Comparison of ENCODE assay signal across 8 cellular contexts in genomic region chr12:25960176-25960575, GRCh38. TPM values are rescaled to one million over a fixed set of nuclear protein-coding genes. Genes with fewer than 3 reads are reported as not detected.
DNase-seq lines count a peak whose midpoint lies in the region; ATAC-seq and TF ChIP-seq lines count a peak whose summit lies in the region.

No MANE protein-coding gene starts in this region.

- POLR2A ChIA-PET in RWPE1 (lab: Yijun Ruan, JAX; ENCODE audit: low non-redundant PET): interaction anchor here (0.5 kb wide), 1 partner anchor 80 kb away, joined by 3 read pairs; no protein-coding TSS in a partner anchor

- H3K27me3 Mint-ChIP-seq in chondrocyte (ENCODE audit: low read depth): no peaks in the 10 kb centered on the region

- H3K56ac ChIP-seq in mesendoderm (ENCODE audit: low read length): peak overlapping the region; percentile 91

- H3K27ac Mint-ChIP-seq in chondrocyte (ENCODE audit: unreplicated experiment): peak overlapping the region; percentile 95

- H4K8ac ChIP-seq in mesendoderm (ENCODE audit: low read depth, low read length): no peak overlapping the region

- no peaks in the 10 kb centered on the region for H3K36me3 Mint-ChIP-seq in chondrocyte (ENCODE audit: low read depth)

- H3K27ac ChIP-seq in mesendoderm (ENCODE audit: low read depth, low read length) (no peak overlapping the region), RWPE1 (no peak overlapping the region)

- no peak overlapping the region for H3K4ac ChIP-seq in mesendoderm (ENCODE audit: low read depth, low read length)

- H3K4me1 Mint-ChIP-seq in chondrocyte (ENCODE audit: low read depth): peaks cover 24% of the 10 kb centered on the region

- no peak overlapping the region for H2BK15ac ChIP-seq in mesendoderm (replicated peaks; ENCODE audit: low read depth)

- H3K27me3 ChIP-seq in mesendoderm (ENCODE audit: insufficient read depth, low read length, poor library complexity): no peaks in the 10 kb centered on the region

- no peak overlapping the region for H3K23ac ChIP-seq in mesendoderm (ENCODE audit: low read length)

- no peak overlapping the region for H2BK5ac ChIP-seq in mesendoderm (ENCODE audit: low read length)

- H2BK120ac ChIP-seq in mesendoderm (ENCODE audit: low read depth, low read length): no peak overlapping the region

- no CpG with 5 or more reads among the region's 5 CpGs for WGBS in mesendoderm (ENCODE audit: extremely low coverage, insufficient coverage, low lambda C conversion rate)

- DNase-seq in Daoy (ENCODE audit: low read depth) (peak; percentile 63), NCI-H82 (lab: John Stamatoyannopoulos, UW) (peak; percentile 76), chondrocyte (ENCODE audit: low spot score) (no peak), mesendoderm (peak; percentile 65), NCI-H187 treated with DMSO at 0.1 percent for 48 hours (lab: John Stamatoyannopoulos, UW) (no peak), DMS153 treated with DMSO at 0.1 percent for 48 hours (lab: John Stamatoyannopoulos, UW; ENCODE audit: unreplicated experiment) (no peak), RWPE1 (ENCODE audit: low spot score) (no peak), omental fat pad (ENCODE audit: low spot score) (no peak)

- no peak overlapping the region for H2AK5ac ChIP-seq in mesendoderm (ENCODE audit: low read length)

- ATAC-seq in omental fat pad (ENCODE audit: low FRiP score): no peak

- no peaks in the 10 kb centered on the region for H3K36me3 ChIP-seq in mesendoderm (ENCODE audit: control insufficient read depth, insufficient read depth, low read length)

- TF ChIP-seq CTCF in chondrocyte (IDR thresholded peaks at IDR 0.05) (peak; percentile 59), RWPE1 (conservative IDR thresholded peaks at IDR 0.05; ENCODE audit: low read depth) (no peak), omental fat pad (IDR thresholded peaks at IDR 0.05) (no peak)

- peak overlapping the region; percentile 82 for H3K4me3 ChIP-seq in mesendoderm (ENCODE audit: low read length)

- no peaks in the 10 kb centered on the region for H3K4me1 ChIP-seq in mesendoderm (ENCODE audit: control insufficient read depth, low read depth, low read length)

- peak overlapping the region; percentile 91 for H3K4me3 Mint-ChIP-seq in chondrocyte (ENCODE audit: unreplicated experiment)

- peak overlapping the region; percentile 91 for H3K9ac ChIP-seq in mesendoderm (ENCODE audit: low read length)

- H3K18ac ChIP-seq in mesendoderm (ENCODE audit: low read length): peak overlapping the region; percentile 75

- peaks cover 14% of the 10 kb centered on the region for H3K79me1 ChIP-seq in mesendoderm (ENCODE audit: low read length)

- H4K5ac ChIP-seq in mesendoderm (ENCODE audit: low read length): no peak overlapping the region

- peaks cover 35% of the 10 kb centered on the region for H3K79me2 ChIP-seq in mesendoderm (ENCODE audit: control insufficient read depth, insufficient read depth, low read length)

- CTCF ChIA-PET in RWPE1 (lab: Yijun Ruan, JAX): interaction anchor here (0.7 to 1.7 kb wide), 2 partner anchors 11 to 136 kb away, joined by 3 to 4 read pairs; no protein-coding TSS in a partner anchor

- peak overlapping the region; percentile 98 for H3K4me2 ChIP-seq in mesendoderm (ENCODE audit: low read length)

- no peaks in the 10 kb centered on the region for H3K9me3 Mint-ChIP-seq in chondrocyte (ENCODE audit: low read depth)

RNA-seq across cellular contexts. Expression of gene RASSF8, which starts 1.7 kb away (rescaled TPM):
- 24.9 and 30.9 TPM in 2 replicates for total RNA-seq in Daoy (2014; rRNA removed; shearing (Covaris generic))
- total RNA-seq in chondrocyte (28.1 to 54.6 TPM (median 46.2 TPM) in 3 replicates), omental fat pad (10 to 100 TPM; 32.0 to 79.5 (median 50.8) TPM)
- polyA plus RNA-seq in mesendoderm (2013, experiment 1 of 2): 15.3 TPM
- polyA plus RNA-seq in mesendoderm (2013, experiment 2 of 2): 14.8 TPM

Comparison
In these comparisons a context has a peak if more than half of its experiments do, and no peak if none do; other contexts are left out.
1. DNase-seq: peak in Daoy (single experiment), NCI-H82 (single experiment) and mesendoderm (single experiment); none in chondrocyte (single experiment), NCI-H187 treated with DMSO at 0.1 percent for 48 hours (single experiment), DMS153 treated with DMSO at 0.1 percent for 48 hours (single experiment), RWPE1 (single experiment) and omental fat pad (single experiment).